In genomic region chr13:33204130-33204927, GRCh38 we compare ENCODE assay signal across 9 cellular contexts.
DNase-seq lines count a peak whose midpoint lies in the region; ATAC-seq, FAIRE-seq and TF ChIP-seq lines count a peak whose summit lies in the region.
"Had no signal": no experiment of that assay in that cellular context is flagged by ENCODE, and none has a peak within 500 bp of the region (broad histone marks: within the 10 kb centered on the region; RNA-seq: fewer than 3 reads in every experiment).

No MANE protein-coding gene starts in this region.

- ATAC-seq in gastrocnemius medialis (peak; percentile 71 to 83), GM21529 (IDR thresholded peaks at IDR 0.05; ENCODE audit: unreplicated experiment) (no peak), GM21390 (IDR thresholded peaks at IDR 0.05; ENCODE audit: unreplicated experiment) (no peak)

- peak overlapping the region; percentile 54 to 76 (median 75) for H3K27ac ChIP-seq in gastrocnemius medialis
- H3K27ac ChIP-seq: SJSA1 had no signal

- no peak for DNase-seq in GM12892 (ENCODE audit: insufficient read length)
- DNase-seq in LHCN-M2 (ENCODE audit: low read depth): peak; percentile 57
- peak; percentile 99 for DNase-seq in fibroblast of peridontal ligament (ENCODE audit: extremely low read depth)
- DNase-seq in gastrocnemius medialis: peak; percentile 36 to 45
- DNase-seq in cerebellum (ENCODE audit: low spot score): no peak
- DNase-seq in islet precursor cell: no peak

- no peaks in the 10 kb centered on the region for H3K27me3 ChIP-seq in gastrocnemius medialis
- H3K27me3 ChIP-seq: SJSA1 had no signal

- no peaks in the 10 kb centered on the region for H3K9me3 ChIP-seq in gastrocnemius medialis
- H3K9me3 ChIP-seq: SJSA1 had no signal

- H3K36me3 ChIP-seq in gastrocnemius medialis: no peaks in the 10 kb centered on the region

- intact Hi-C loops in gastrocnemius medialis (cut with DNase I; ENCODE audit: low total_unique reads): no loop called here

- no peak for TF ChIP-seq POLR2A in GM12892 (IDR thresholded peaks at IDR 0.05; ENCODE audit: low read depth, low read length)
- peak; percentile 20 to 33 for TF ChIP-seq POLR2A in gastrocnemius medialis (IDR thresholded peaks at IDR 0.05)

- no peak for TF ChIP-seq CTCF in gastrocnemius medialis (IDR thresholded peaks at IDR 0.05 in 4 of 5, conservative IDR thresholded peaks at IDR 0.05 in 1 of 5)

- peak; percentile 36 for FAIRE-seq in GM12892 (lab: Jason Lieb, UNC)

- peak overlapping the region; percentile 37 to 48 (median 42) for H3K4me3 ChIP-seq in gastrocnemius medialis
- H3K4me3 ChIP-seq: SJSA1 had no signal

- in situ Hi-C loops in gastrocnemius medialis (cut with MboI; ENCODE audit: low sequenced_read_pairs in 4 of 4): no loop called here

- peaks cover 47 to 48% of the 10 kb centered on the region in 2 donors for H3K4me1 ChIP-seq in gastrocnemius medialis

Comparison
In these comparisons a context has a peak if more than half of its experiments do, and no peak if none do; other contexts are left out.
1. DNase-seq: peak in LHCN-M2 (single experiment), fibroblast of peridontal ligament (single experiment) and gastrocnemius medialis (2 of 2); none in GM12892 (single experiment), cerebellum (single experiment) and islet precursor cell (single experiment).
2. ATAC-seq: peak in gastrocnemius medialis (2 of 2); none in GM21529 (single experiment) and GM21390 (single experiment).